ENCODE assay signal across 9 cellular contexts in the genomic region with DNA sequence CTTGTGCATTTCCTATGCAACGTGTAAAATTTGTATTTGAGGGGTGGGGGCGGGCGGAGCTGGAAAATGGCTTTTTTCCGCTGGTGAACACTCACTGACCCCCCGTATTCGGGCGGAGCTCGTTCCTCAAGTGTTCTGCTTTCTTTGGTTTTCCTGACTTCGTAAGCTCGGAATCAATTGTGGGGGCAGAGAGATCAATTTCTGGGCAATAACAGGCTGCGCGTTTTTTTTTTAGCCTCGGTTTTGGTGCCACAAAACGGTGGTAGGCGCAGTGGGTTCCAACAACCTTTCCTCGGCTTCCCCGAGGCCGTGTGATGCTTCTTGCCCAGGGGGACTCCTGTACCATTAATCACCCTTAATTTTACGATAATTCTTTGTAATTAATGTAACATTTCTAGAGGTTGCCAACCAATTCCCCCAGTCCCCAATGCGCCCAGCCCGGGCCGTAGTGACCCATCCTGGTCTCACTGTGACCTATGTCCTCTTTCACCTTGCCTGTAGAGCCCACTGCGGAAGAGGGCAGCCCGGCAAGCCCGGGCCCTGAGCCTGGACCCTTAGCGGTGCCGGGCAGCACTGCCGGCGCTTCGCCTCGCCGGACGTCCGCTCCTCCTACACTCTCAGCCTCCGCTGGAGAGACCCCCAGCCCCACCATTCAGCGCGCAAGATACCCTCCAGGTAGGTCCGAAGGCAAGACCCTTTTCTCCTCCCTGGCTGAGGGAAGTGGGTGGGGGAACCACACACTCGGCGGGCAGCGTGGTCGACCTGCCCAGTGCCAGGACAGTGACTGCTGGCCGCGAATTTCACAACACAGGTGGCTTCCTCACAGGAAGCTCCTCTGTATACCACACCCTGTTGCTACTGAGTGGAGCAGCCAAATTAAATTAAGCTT. TPM values are rescaled to one million over a fixed set of nuclear protein-coding genes. Genes with fewer than 3 reads are reported as not detected.
A peak's percentile ranks its signal among the peaks of the same experiment; 100 is the strongest.
DNase-seq lines count a peak whose midpoint lies in the region; ATAC-seq and TF ChIP-seq lines count a peak whose summit lies in the region.
"Had no signal": no experiment of that assay in that cellular context is flagged by ENCODE, and none has a peak within 500 bp of the region (broad histone marks: within the 10 kb centered on the region; RNA-seq: fewer than 3 reads in every experiment).

No MANE protein-coding gene starts in this region.

- intact Hi-C loops in thyroid gland (cut with DNase I) = loop anchor here (5.0 kb wide), 1 partner anchor 77 kb away; no protein-coding TSS in a partner anchor

- H3K79me2 ChIP-seq in fibroblast of lung (ENCODE audit: control insufficient read depth, insufficient read depth, low read length) (peaks cover 13% of the 10 kb centered on the region), parathyroid adenoma (no peaks in the 10 kb centered on the region)

- TF ChIP-seq POLR2A in thyroid gland (IDR thresholded peaks at IDR 0.05) = no peak

- H4K20me1 ChIP-seq in fibroblast of lung (ENCODE audit: control insufficient read depth, extremely low read depth, insufficient read depth, low read length) = no peaks in the 10 kb centered on the region

- no peak overlapping the region for H3K27ac ChIP-seq in fibroblast of lung (ENCODE audit: insufficient read depth, low read length)
- no peak overlapping the region for H3K27ac ChIP-seq in parathyroid adenoma
- H3K27ac ChIP-seq in thyroid gland = no peak overlapping the region
- H3K27ac ChIP-seq: adrenal gland had no signal

- in situ Hi-C loops in ACHN (cut with HindIII; ENCODE audit: low pct_ligation_motif_present, low pct_unique_long_range_greater_than_20kb, low sequenced_read_pairs) = no loop called here

- H3K36me3 ChIP-seq in fibroblast of lung (ENCODE audit: control insufficient read depth, insufficient read depth, low read length) = peaks cover 2% of the 10 kb centered on the region
- H3K36me3 ChIP-seq in parathyroid adenoma (ENCODE audit: control insufficient read depth, insufficient read depth, low read length) = no peaks in the 10 kb centered on the region
- H3K36me3 ChIP-seq in thyroid gland = no peaks in the 10 kb centered on the region
- H3K36me3 ChIP-seq: adrenal gland had no signal

- H2AFZ ChIP-seq in fibroblast of lung (ENCODE audit: low read length) (no peak overlapping the region), parathyroid adenoma (no peak overlapping the region)

- TF ChIP-seq CTCF in fibroblast of lung (conservative IDR thresholded peaks at IDR 0.05 in 1 of 2, IDR thresholded peaks at IDR 0.05 in 1 of 2; ENCODE audit: low read depth in 1 of 2, low read length in 2 of 2) (no peak), parathyroid adenoma (IDR thresholded peaks at IDR 0.05) (no peak), thyroid gland (IDR thresholded peaks at IDR 0.05) (no peak)

- peaks cover 70% of the 10 kb centered on the region for H3K27me3 Mint-ChIP-seq in T-helper 17 cell

- no peaks in the 10 kb centered on the region for H3K27me3 ChIP-seq in fibroblast of lung (ENCODE audit: control insufficient read depth, insufficient read depth, low read length)
- H3K27me3 ChIP-seq in parathyroid adenoma (ENCODE audit: control insufficient read depth, insufficient read depth, low read length) = peaks cover 8% of the 10 kb centered on the region
- no peaks in the 10 kb centered on the region for H3K27me3 ChIP-seq in thyroid gland
- H3K27me3 ChIP-seq: adrenal gland had no signal

- H3K4me1 ChIP-seq in fibroblast of lung (ENCODE audit: control insufficient read depth, extremely low read depth, insufficient read depth, low read length) (no peaks in the 10 kb centered on the region), parathyroid adenoma (no peaks in the 10 kb centered on the region), thyroid gland (peaks cover 13 to 15% of the 10 kb centered on the region in 2 donors)

- ATAC-seq in T-helper 17 cell = no peak

- H3K4me2 ChIP-seq in fibroblast of lung (ENCODE audit: extremely low read depth, insufficient read depth, low read length) (peak overlapping the region; percentile 73), parathyroid adenoma (ENCODE audit: low read length) (peak overlapping the region; percentile 90)

- peak overlapping the region; percentile 99 for H3K27ac Mint-ChIP-seq in T-helper 17 cell

- peak overlapping the region; percentile 99 for H3K4me3 Mint-ChIP-seq in T-helper 17 cell

- DNase-seq in T-helper 17 cell (no peak), fibroblast of lung (ENCODE audit: low read depth in 2 of 2) (no peak), ACHN (no peak), NCI-H2029 treated with DMSO at 0.1 percent for 48 hours (lab: John Stamatoyannopoulos, UW) (no peak), thyroid gland (no peak)
- no peak for DNase-seq in effector CD4-positive, alpha-beta T cell

- H3K9me3 ChIP-seq in T-helper 17 cell (ENCODE audit: control insufficient read depth, low read length, poor library complexity, severe bottlenecking) = no peaks in the 10 kb centered on the region
- no peaks in the 10 kb centered on the region for H3K9me3 ChIP-seq in fibroblast of lung (ENCODE audit: control insufficient read depth, insufficient read depth, low read depth, low read length)
- H3K9me3 ChIP-seq in parathyroid adenoma (ENCODE audit: control insufficient read depth, low read length) = no peaks in the 10 kb centered on the region
- H3K9me3 ChIP-seq in thyroid gland = no peaks in the 10 kb centered on the region
- H3K9me3 ChIP-seq: adrenal gland had no signal

- WGBS in thyroid gland, 2 donors = 50 to 55% methylated on average over 41 to 44 of the region's 44 CpGs

- H3K9ac ChIP-seq in fibroblast of lung (ENCODE audit: insufficient read depth, low read length) (no peak overlapping the region), parathyroid adenoma (no peak overlapping the region)

- H3K36me3 Mint-ChIP-seq in T-helper 17 cell (ENCODE audit: low read depth) = peaks cover 6% of the 10 kb centered on the region

- H3K4me3 ChIP-seq in GM08714 (ENCODE audit: low read length) (peak overlapping the region; percentile 68; the same call in 1 of the 2 replicates), fibroblast of lung (replicated peaks in 1 of 4; ENCODE audit: control extremely low read depth in 1 of 4, insufficient read depth in 1 of 4, low read depth in 3 of 4, low read length in 4 of 4) (peak overlapping the region in 3 of 4 experiments; percentile 75 to 98 (median 93)), parathyroid adenoma (ENCODE audit: low read depth, low read length) (no peak overlapping the region), thyroid gland (replicated peaks in 1 of 3) (no peak overlapping the region)

- peaks cover 32% of the 10 kb centered on the region for H3K4me1 Mint-ChIP-seq in T-helper 17 cell

RNA-seq across cellular contexts. Expression of a gene that starts 3.7 kb away (rescaled TPM):
- total RNA-seq in T-helper 17 cell (10 to 100 TPM; 48.2 to 51.3 TPM), fibroblast of lung (5.6 and 9.1 TPM in 2 replicates), thyroid gland (1 to 10 TPM; 1.7 to 4.8 (median 2.3) TPM)
- polyA plus RNA-seq in fibroblast of lung = 2.6 and 8.2 TPM in 2 replicates
- polyA plus RNA-seq in fibroblast of lung (2012) = 3.7 and 14.5 TPM in 2 replicates
- polyA minus RNA-seq in fibroblast of lung (ENCODE audit: low replicate concordance) = 9.0 and 17.9 TPM in 2 replicates

Comparison
In these comparisons a context has a peak if more than half of its experiments do, and no peak if none do; other contexts are left out.
1. H3K4me3 ChIP-seq: peak in GM08714 (single experiment) and fibroblast of lung (3 of 4); none in parathyroid adenoma (single experiment) and thyroid gland (0 of 3).